ENCODE assay signal across 18 cellular contexts in the genomic region with DNA sequence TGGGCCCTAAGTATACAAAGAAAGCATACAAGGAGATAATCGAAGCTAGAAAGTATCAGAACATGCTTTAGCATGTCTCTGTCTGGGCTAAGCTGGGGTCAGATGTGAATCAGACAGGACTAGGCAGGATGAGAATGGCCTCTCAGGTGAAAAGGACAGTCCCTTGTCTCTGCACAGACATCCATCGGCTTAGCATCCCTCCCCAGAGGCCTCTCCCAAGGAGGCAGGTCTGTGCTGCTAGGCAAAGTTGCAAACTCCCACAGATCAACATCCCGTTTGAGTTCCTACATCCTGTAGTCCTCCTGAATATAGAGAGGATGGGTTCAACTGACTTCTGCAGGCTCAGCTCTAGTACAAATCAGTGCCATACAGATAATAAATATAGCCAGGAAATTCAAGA. TPM values are rescaled to one million over a fixed set of nuclear protein-coding genes. Genes with fewer than 3 reads are reported as not detected.
DNase-seq lines count a peak whose midpoint lies in the region; ATAC-seq and TF ChIP-seq lines count a peak whose summit lies in the region.
"Had no signal": no experiment of that assay in that cellular context is flagged by ENCODE, and none has a peak within 500 bp of the region (broad histone marks: within the 10 kb centered on the region; RNA-seq: fewer than 3 reads in every experiment).

No MANE protein-coding gene starts in this region.

- H3K4me3 Mint-ChIP-seq in endodermal cell: no peak overlapping the region
- no peak overlapping the region for H3K4me3 Mint-ChIP-seq in neural crest cell
- H3K4me3 Mint-ChIP-seq in stimulated activated effector memory CD8-positive, alpha-beta T cell treated with anti-CD3 and anti-CD28 coated beads, Interleukin-12 subunit alpha, Interleukin-12 subunit beta, amount 100 ng/mL, for 72 hours: no peak overlapping the region
- H3K4me3 Mint-ChIP-seq: CD4-positive, alpha-beta memory T cell; GM23338 had no signal

- 78 to 90% methylated on average over 2 to 3 of the region's 3 CpGs for WGBS in endodermal cell (ENCODE audit: insufficient coverage in 1 of 2, insufficient read length in 1 of 2), 2 experiments
- whole genome bisulfite sequencing in adrenal gland, 4 donors: 62 to 68% (median 65%) methylated on average over 2 to 3 of the region's 3 CpGs

- ATAC-seq in stimulated activated effector memory CD8-positive, alpha-beta T cell treated with anti-CD3 and anti-CD28 coated beads, Interleukin-12 subunit alpha, Interleukin-12 subunit beta, amount 100 ng/mL, for 72 hours: no peak
- ATAC-seq in HG03095 (IDR thresholded peaks at IDR 0.05; ENCODE audit: unreplicated experiment): no peak
- ATAC-seq: A549, GM23338, K562 had no signal

- no peak for DNase-seq in OCI-LY7 (ENCODE audit: low spot score)
- no peak for DNase-seq in endodermal cell
- no peak for DNase-seq in neural crest cell (ENCODE audit: low read depth, low spot score)
- no peak for DNase-seq in stimulated activated effector memory CD8-positive, alpha-beta T cell treated with anti-CD3 and anti-CD28 coated beads, Interleukin-12 subunit alpha, Interleukin-12 subunit beta, amount 100 ng/mL, for 72 hours (ENCODE audit: low spot score in 2 of 2)
- no peak for DNase-seq in NCI-H2171 (lab: John Stamatoyannopoulos, UW)
- DNase-seq in adrenal gland: no peak
- DNase-seq: CD4-positive, alpha-beta memory T cell; DND-41; NCI-H1105 treated with DMSO at 0.1 percent for 48 hours; NCI-H187; NCI-H2171 treated with DMSO at 0.1 percent for 48 hours; NCI-H82 had no signal

- no peaks in the 10 kb centered on the region for H3K27me3 ChIP-seq in BLaER1 treated with 17β-estradiol and CSF1 and Interleukin-3, amounts not matched to agents 10 nM and 100 nM
- H3K27me3 ChIP-seq in endodermal cell (ENCODE audit: control insufficient read depth, insufficient read depth, low read length, poor library complexity, severe bottlenecking): no peaks in the 10 kb centered on the region
- H3K27me3 ChIP-seq in adrenal gland: no peaks in the 10 kb centered on the region

- H3K4me3 ChIP-seq in BLaER1 treated with 17β-estradiol and CSF1 and Interleukin-3, amounts not matched to agents 10 nM and 100 nM: no peak overlapping the region
- H3K4me3 ChIP-seq in OCI-LY7 (ENCODE audit: low read depth, low read length, poor library complexity, severe bottlenecking) (no peak overlapping the region), endodermal cell (ENCODE audit: low read length) (no peak overlapping the region), adrenal gland (no peak overlapping the region)
- H3K4me3 ChIP-seq: A549, GM23338, K562 had no signal

- CTCF ChIA-PET in OCI-LY7 (lab: Charles Lee; ENCODE audit: unreplicated experiment): interaction anchor here (0.6 kb wide), 1 partner anchor 8 kb away, joined by 3 read pairs; no protein-coding TSS in a partner anchor

- BruUV-seq in OCI-LY7 (replicated peaks; lab: Mats Ljungman, UMichigan): no TSS peak

- intact Hi-C loops in OCI-LY7 (cut with micrococcal nuclease; ENCODE audit: unreplicated experiment) (no loop called here), adrenal gland (cut with DNase I) (no loop called here)

- H3K9me3 Mint-ChIP-seq in endodermal cell (no peaks in the 10 kb centered on the region), neural crest cell (no peaks in the 10 kb centered on the region)
- H3K9me3 Mint-ChIP-seq in stimulated activated effector memory CD8-positive, alpha-beta T cell treated with anti-CD3 and anti-CD28 coated beads, Interleukin-12 subunit alpha, Interleukin-12 subunit beta, amount 100 ng/mL, for 72 hours: no peaks in the 10 kb centered on the region
- H3K9me3 Mint-ChIP-seq: CD4-positive, alpha-beta memory T cell; GM23338 had no signal

- H3K79me2 ChIP-seq in OCI-LY7 (ENCODE audit: insufficient read depth, low read depth, low read length): peaks cover 44% of the 10 kb centered on the region; the same call in 1 of the 2 replicates

- H3K4me1 ChIP-seq in BLaER1 treated with 17β-estradiol and CSF1 and Interleukin-3, amounts not matched to agents 10 nM and 100 nM: peaks cover 99 to 100% (median 100%) of the 10 kb centered on the region in 10 experiments
- H3K4me1 ChIP-seq in OCI-LY7 (ENCODE audit: insufficient read depth, low read length, poor library complexity, severe bottlenecking): peaks cover 100% of the 10 kb centered on the region
- peaks cover 3% of the 10 kb centered on the region for H3K4me1 ChIP-seq in endodermal cell (ENCODE audit: control insufficient read depth, insufficient read depth, low read length)
- peaks cover 15 to 43% of the 10 kb centered on the region in 2 donors for H3K4me1 ChIP-seq in adrenal gland (replicated peaks in 1 of 2)

- no peak for TF ChIP-seq POLR2A in adrenal gland (IDR thresholded peaks at IDR 0.05)

- peak overlapping the region in 8 of 11 experiments; percentile 9 to 46 (median 29); a peak in 5 of 22 replicates for H3K9ac ChIP-seq in BLaER1 treated with 17β-estradiol and CSF1 and Interleukin-3, amounts not matched to agents 10 nM and 100 nM
- H3K9ac ChIP-seq in endodermal cell (ENCODE audit: extremely low read depth, low read length, poor library complexity, severe bottlenecking): no peak overlapping the region

- H4K20me1 ChIP-seq in BLaER1 treated with 17β-estradiol and CSF1 and Interleukin-3, amounts not matched to agents 10 nM and 100 nM: peaks cover 5 to 100% (median 67%) of the 10 kb centered on the region in 11 experiments; a peak in 20 of 22 replicates
- H4K20me1 ChIP-seq in OCI-LY7 (ENCODE audit: insufficient read depth, low read length): no peaks in the 10 kb centered on the region

- peaks cover 29% of the 10 kb centered on the region for H3K4me1 Mint-ChIP-seq in endodermal cell
- peaks cover 35% of the 10 kb centered on the region for H3K4me1 Mint-ChIP-seq in neural crest cell
- peaks cover 10% of the 10 kb centered on the region for H3K4me1 Mint-ChIP-seq in stimulated activated effector memory CD8-positive, alpha-beta T cell treated with anti-CD3 and anti-CD28 coated beads, Interleukin-12 subunit alpha, Interleukin-12 subunit beta, amount 100 ng/mL, for 72 hours

- peaks cover 29 to 80% (median 45%) of the 10 kb centered on the region in 11 experiments; a peak in 20 of 22 replicates for H3K36me3 ChIP-seq in BLaER1 treated with 17β-estradiol and CSF1 and Interleukin-3, amounts not matched to agents 10 nM and 100 nM
- H3K36me3 ChIP-seq in OCI-LY7 (ENCODE audit: insufficient read depth, low read length) (no peaks in the 10 kb centered on the region), endodermal cell (ENCODE audit: control insufficient read depth, insufficient read depth, low read length) (no peaks in the 10 kb centered on the region), adrenal gland (replicated peaks in 1 of 2) (no peaks in the 10 kb centered on the region)

- H3K9me3 ChIP-seq in BLaER1 treated with 17β-estradiol and CSF1 and Interleukin-3, amounts not matched to agents 10 nM and 100 nM (replicated peaks in 1 of 11): no peaks in the 10 kb centered on the region
- H3K9me3 ChIP-seq in OCI-LY7 (ENCODE audit: low read length): no peaks in the 10 kb centered on the region
- no peaks in the 10 kb centered on the region for H3K9me3 ChIP-seq in endodermal cell (ENCODE audit: control insufficient read depth, low read length)
- H3K9me3 ChIP-seq in adrenal gland (replicated peaks in 1 of 3): no peaks in the 10 kb centered on the region
- H3K9me3 ChIP-seq: A549 had no signal

- TF ChIP-seq CTCF in OCI-LY7 (conservative IDR thresholded peaks at IDR 0.05; ENCODE audit: low read length) (no peak), endodermal cell (conservative IDR thresholded peaks at IDR 0.05) (no peak), neural crest cell (conservative IDR thresholded peaks at IDR 0.05) (no peak), adrenal gland (IDR thresholded peaks at IDR 0.05) (no peak)

- POLR2A ChIA-PET in OCI-LY7 (lab: Charles Lee): interaction anchor here (5.1 kb wide), 1 partner anchor 9 kb away, joined by 54 read pairs; no protein-coding TSS in a partner anchor

- H3K27ac Mint-ChIP-seq in endodermal cell (peak overlapping the region; percentile 26), neural crest cell (ENCODE audit: unreplicated experiment) (peak overlapping the region; percentile 6)
- H3K27ac Mint-ChIP-seq in stimulated activated effector memory CD8-positive, alpha-beta T cell treated with anti-CD3 and anti-CD28 coated beads, Interleukin-12 subunit alpha, Interleukin-12 subunit beta, amount 100 ng/mL, for 72 hours: no peak overlapping the region
- H3K27ac Mint-ChIP-seq: GM23338 had no signal

- H3K36me3 Mint-ChIP-seq in endodermal cell (ENCODE audit: low read depth): no peaks in the 10 kb centered on the region
- H3K36me3 Mint-ChIP-seq in neural crest cell (ENCODE audit: low read depth): no peaks in the 10 kb centered on the region
- no peaks in the 10 kb centered on the region for H3K36me3 Mint-ChIP-seq in stimulated activated effector memory CD8-positive, alpha-beta T cell treated with anti-CD3 and anti-CD28 coated beads, Interleukin-12 subunit alpha, Interleukin-12 subunit beta, amount 100 ng/mL, for 72 hours
- H3K36me3 Mint-ChIP-seq: CD4-positive, alpha-beta memory T cell had no signal

- H2AFZ ChIP-seq in OCI-LY7 (ENCODE audit: low read length): no peak overlapping the region
- H2AFZ ChIP-seq: GM23338 had no signal

- H3K27ac ChIP-seq in BLaER1 treated with 17β-estradiol and CSF1 and Interleukin-3, amounts not matched to agents 10 nM and 100 nM: peak overlapping the region in 10 of 11 experiments; percentile 24 to 99 (median 84); a peak in 17 of 22 replicates
- H3K27ac ChIP-seq in OCI-LY7 (ENCODE audit: low read depth, low read length, poor library complexity, severe bottlenecking) (peak overlapping the region; percentile 85), endodermal cell (ENCODE audit: low read depth, low read length) (no peak overlapping the region), adrenal gland (no peak overlapping the region)
- H3K27ac ChIP-seq: A549, HL-60 had no signal

- H3K9me2 ChIP-seq in OCI-LY7 (ENCODE audit: insufficient read depth, low read length): no peaks in the 10 kb centered on the region

- H3K27me3 Mint-ChIP-seq in endodermal cell (ENCODE audit: insufficient read depth): no peaks in the 10 kb centered on the region
- H3K27me3 Mint-ChIP-seq in neural crest cell (ENCODE audit: low read depth): peaks cover 28% of the 10 kb centered on the region

- H3K4me2 ChIP-seq in BLaER1 treated with 17β-estradiol and CSF1 and Interleukin-3, amounts not matched to agents 10 nM and 100 nM: peak overlapping the region; percentile 84 to 100 (median 96)
- peak overlapping the region; percentile 86 for H3K4me2 ChIP-seq in OCI-LY7 (ENCODE audit: low read length)
- H3K4me2 ChIP-seq: A549, GM23338 had no signal

RNA-seq across cellular contexts. Expression of a gene that starts 24.5 kb away (rescaled TPM):
- 19.9 and 26.4 TPM in 2 replicates for total RNA-seq in OCI-LY7 (2014; rRNA removed; shearing (Covaris generic))
- 14.7 and 19.2 TPM in 2 replicates for total RNA-seq in OCI-LY7 (2022)
- 10 to 100 TPM in 1 of 2 donors, 1 to 10 TPM in 1; 7.5 to 14.9 TPM for total RNA-seq in endodermal cell
- 8.9 TPM for polyA plus RNA-seq in endodermal cell (2013, experiment 1 of 2)
- polyA plus RNA-seq in endodermal cell (2013, experiment 2 of 2): 10.0 TPM
- 1.3 and 1.5 TPM in 2 replicates for total RNA-seq in neural crest cell
- 10 to 100 TPM; 24.0 to 54.5 (median 39.8) TPM for total RNA-seq in adrenal gland
- 10 to 100 TPM in 1 of 3 donors, 1 to 10 TPM in 2; 5.2 to 15.7 (median 8.1) TPM for polyA plus RNA-seq in adrenal gland

Comparison
In these comparisons a context has a peak if more than half of its experiments do, and no peak if none do; other contexts are left out.
1. H3K27ac ChIP-seq: peak in BLaER1 treated with 17β-estradiol and CSF1 and Interleukin-3, amounts not matched to agents 10 nM and 100 nM (10 of 11) and OCI-LY7 (single experiment); none in endodermal cell (single experiment) and adrenal gland (0 of 5).